ENCODE assay signal across 18 cellular contexts in genomic region chr1:176989754-176990153, GRCh38.
DNase-seq lines count a peak whose midpoint lies in the region; ATAC-seq and TF ChIP-seq lines count a peak whose summit lies in the region.
"Had no signal": no experiment of that assay in that cellular context is flagged by ENCODE, and none has a peak within 500 bp of the region (broad histone marks: within the 10 kb centered on the region; RNA-seq: fewer than 3 reads in every experiment).

No MANE protein-coding gene starts in this region.

- H3K4me1 ChIP-seq in breast epithelium: no peaks in the 10 kb centered on the region

- TF ChIP-seq CTCF in MCF 10A (IDR thresholded peaks at IDR 0.05; ENCODE audit: unreplicated experiment) (no peak), breast epithelium (IDR thresholded peaks at IDR 0.05) (no peak), brain microvascular endothelial cell (IDR thresholded peaks at IDR 0.05; ENCODE audit: low read depth, low read length, missing control alignments) (no peak)

- H3K9me3 ChIP-seq in breast epithelium: no peaks in the 10 kb centered on the region

- peaks cover 46% of the 10 kb centered on the region for H3K4me1 Mint-ChIP-seq in MCF 10A (ENCODE audit: insufficient read depth, unreplicated experiment)
- H3K4me1 Mint-ChIP-seq: CD4-positive, alpha-beta memory T cell had no signal

- BruUV-seq in MCF 10A (replicated peaks; lab: Mats Ljungman, UMichigan): no TSS peak

- in situ Hi-C loops in brain microvascular endothelial cell (cut with HindIII; ENCODE audit: low pct_ligation_motif_present, low sequenced_read_pairs): no loop called here

- H3K36me3 ChIP-seq in breast epithelium (no peaks in the 10 kb centered on the region), brain microvascular endothelial cell (replicated peaks) (no peaks in the 10 kb centered on the region)

- intact Hi-C loops in MCF 10A (cut with micrococcal nuclease) (no loop called here), breast epithelium (cut with DNase I; ENCODE audit: low total_unique reads) (no loop called here), head of caudate nucleus (cut with DNase I) (no loop called here), sciatic nerve (cut with DNase I) (no loop called here)

- H3K27me3 Mint-ChIP-seq in MCF 10A (ENCODE audit: insufficient read depth, unreplicated experiment): no peaks in the 10 kb centered on the region

- no peaks in the 10 kb centered on the region for H3K9me3 Mint-ChIP-seq in MCF 10A (ENCODE audit: unreplicated experiment)
- H3K9me3 Mint-ChIP-seq: H9 had no signal

- no peak overlapping the region for H3K4me3 ChIP-seq in breast epithelium
- no peak overlapping the region for H3K4me3 ChIP-seq in brain microvascular endothelial cell (ENCODE audit: low read depth, low read length)
- H3K4me3 ChIP-seq: PC-9 had no signal

- H3K27ac Mint-ChIP-seq in MCF 10A (ENCODE audit: low read depth, unreplicated experiment): peak overlapping the region; percentile 29
- H3K27ac Mint-ChIP-seq: CD4-positive, alpha-beta memory T cell; H9 had no signal

- H3K36me3 Mint-ChIP-seq in MCF 10A (ENCODE audit: insufficient read depth, unreplicated experiment): peaks cover 4% of the 10 kb centered on the region
- H3K36me3 Mint-ChIP-seq: CD4-positive, alpha-beta memory T cell had no signal

- no peaks in the 10 kb centered on the region for H3K27me3 ChIP-seq in breast epithelium
- no peaks in the 10 kb centered on the region for H3K27me3 ChIP-seq in brain microvascular endothelial cell (replicated peaks)

- no peak overlapping the region for H3K27ac ChIP-seq in breast epithelium
- H3K27ac ChIP-seq in brain microvascular endothelial cell: no peak overlapping the region
- H3K27ac ChIP-seq: PC-9 had no signal

- no peak for TF ChIP-seq POLR2A in breast epithelium (IDR thresholded peaks at IDR 0.05)

- POLR2A ChIA-PET in MCF 10A (lab: Yijun Ruan, JAX): interaction anchor here (0.6 to 2.7 kb wide), 2 partner anchors 14 to 139 kb away, joined by 3 to 8 read pairs; no protein-coding TSS in a partner anchor

- no peak overlapping the region for H3K4me3 Mint-ChIP-seq in MCF 10A (ENCODE audit: unreplicated experiment)
- H3K4me3 Mint-ChIP-seq: CD4-positive, alpha-beta memory T cell; H9 had no signal

- DNase-seq in MCF 10A (ENCODE audit: unreplicated experiment): no peak
- DNase-seq in breast epithelium (ENCODE audit: low spot score in 2 of 2): no peak
- peak in 24 of 42 donors; percentile 8 to 68 (median 34) for DNase-seq in head of caudate nucleus
- peak; percentile 44 for DNase-seq in midbrain (lab: John Stamatoyannopoulos, UW)
- no peak for DNase-seq in sciatic nerve (ENCODE audit: low spot score)
- DNase-seq in brain microvascular endothelial cell: no peak
- DNase-seq: 8988T; CD4-positive, alpha-beta memory T cell; H9; IMR-90; Karpas-422; MM.1S; NCI-H1105; NCI-H1694; NCI-H69; PC-9 had no signal

- peak; percentile 63 for ATAC-seq in sciatic nerve
- no peak for ATAC-seq in GM18868 (IDR thresholded peaks at IDR 0.05; ENCODE audit: unreplicated experiment)
- ATAC-seq in GM19023 (IDR thresholded peaks at IDR 0.05; ENCODE audit: unreplicated experiment): no peak

- CTCF ChIA-PET in MCF 10A (lab: Yijun Ruan, JAX): interaction anchor here (0.7 to 3.5 kb wide), 4 partner anchors 92 to 1310 kb away, joined by 3 to 17 read pairs (median 4); no protein-coding TSS in a partner anchor

Comparison
In these comparisons a context has a peak if more than half of its experiments do, and no peak if none do; other contexts are left out.
1. DNase-seq: peak in head of caudate nucleus (24 of 42) and midbrain (single experiment); none in MCF 10A (single experiment), breast epithelium (0 of 2), sciatic nerve (single experiment) and brain microvascular endothelial cell (single experiment).